Comparison of ENCODE assay signal across 13 cellular contexts in genomic region chrX:15310117-15310516, GRCh38. TPM values are rescaled to one million over a fixed set of nuclear protein-coding genes. Genes with fewer than 3 reads are reported as not detected.
DNase-seq lines count a peak whose midpoint lies in the region; TF ChIP-seq lines count a peak whose summit lies in the region.
"Had no signal": no experiment of that assay in that cellular context is flagged by ENCODE, and none has a peak within 500 bp of the region (broad histone marks: within the 10 kb centered on the region; RNA-seq: fewer than 3 reads in every experiment).

No MANE protein-coding gene starts in this region.

- H3K4me3 Mint-ChIP-seq in neural progenitor cell = no peak overlapping the region
- H3K4me3 Mint-ChIP-seq: activated naive CD8-positive, alpha-beta T cell treated with anti-CD3 and anti-CD28 coated beads for 36 hours had no signal

- H3K9ac ChIP-seq in neural progenitor cell = no peak overlapping the region

- no peak for TF ChIP-seq CTCF in epithelial cell of esophagus (IDR thresholded peaks at IDR 0.05; ENCODE audit: insufficient read depth, low read depth, low read length, missing control alignments)
- TF ChIP-seq CTCF in sigmoid colon (IDR thresholded peaks at IDR 0.05) = no peak
- no peak for TF ChIP-seq CTCF in neural progenitor cell (IDR thresholded peaks at IDR 0.05)

- TF ChIP-seq EP300 in sigmoid colon (IDR thresholded peaks at IDR 0.05) = no peak

- WGBS in sigmoid colon, 2 donors = 2 to 29% methylated on average over 3 of the region's 3 CpGs

- H3K27ac Mint-ChIP-seq in neural progenitor cell = no peak overlapping the region
- H3K27ac Mint-ChIP-seq: activated naive CD8-positive, alpha-beta T cell treated with anti-CD3 and anti-CD28 coated beads for 36 hours had no signal

- H3K4me3 ChIP-seq in epithelial cell of esophagus (ENCODE audit: low read length) = no peak overlapping the region
- no peak overlapping the region for H3K4me3 ChIP-seq in sigmoid colon
- no peak overlapping the region for H3K4me3 ChIP-seq in neural progenitor cell

- H3K36me3 Mint-ChIP-seq in neural progenitor cell = no peaks in the 10 kb centered on the region
- H3K36me3 Mint-ChIP-seq: activated naive CD8-positive, alpha-beta T cell treated with anti-CD3 and anti-CD28 coated beads for 36 hours had no signal

- H3K9me3 ChIP-seq in sigmoid colon (no peaks in the 10 kb centered on the region), neural progenitor cell (ENCODE audit: low read depth) (no peaks in the 10 kb centered on the region)
- H3K9me3 ChIP-seq: neutrophil had no signal

- H3K27me3 Mint-ChIP-seq in neural progenitor cell (ENCODE audit: insufficient read depth, low read depth) = no peaks in the 10 kb centered on the region
- H3K27me3 Mint-ChIP-seq: activated naive CD8-positive, alpha-beta T cell treated with anti-CD3 and anti-CD28 coated beads for 36 hours had no signal

- no peaks in the 10 kb centered on the region for H3K79me2 ChIP-seq in neural progenitor cell (ENCODE audit: low read depth)

- DNase-seq in DMS79 (lab: John Stamatoyannopoulos, UW) (peak; percentile 0), NCI-H2107 treated with DMSO at 0.1 percent for 48 hours (lab: John Stamatoyannopoulos, UW; ENCODE audit: unreplicated experiment) (peak; percentile 35), epithelial cell of esophagus (ENCODE audit: low read depth) (peak; percentile 15), myocyte (ENCODE audit: low read depth) (peak; percentile 57), sigmoid colon (no peak), inferior parietal cortex (ENCODE audit: extremely low spot score) (no peak), neural progenitor cell (ENCODE audit: low spot score) (no peak)
- no peak for DNase-seq in activated effector memory CD4-positive, alpha-beta T cell treated with Interleukin-2 at 50 U/mL for 16 hours
- DNase-seq: activated naive CD8-positive, alpha-beta T cell treated with anti-CD3 and anti-CD28 coated beads for 36 hours; GDM1; glutamatergic neuron; NCI-H524 treated with DMSO at 0.1 percent for 48 hours had no signal

- intact Hi-C loops in sigmoid colon (cut with DNase I) = no loop called here

- H3K4me1 ChIP-seq in sigmoid colon (no peaks in the 10 kb centered on the region), neural progenitor cell (no peaks in the 10 kb centered on the region)

- no peak overlapping the region for H3K4me2 ChIP-seq in neural progenitor cell

- no peaks in the 10 kb centered on the region for H3K36me3 ChIP-seq in sigmoid colon
- H3K36me3 ChIP-seq in neural progenitor cell = no peaks in the 10 kb centered on the region
- H3K36me3 ChIP-seq: neutrophil had no signal

- no peak overlapping the region for H2AFZ ChIP-seq in neural progenitor cell (replicated peaks)

- H4K20me1 ChIP-seq in neural progenitor cell (ENCODE audit: low read depth) = no peaks in the 10 kb centered on the region

- H3K9me3 Mint-ChIP-seq in neural progenitor cell = no peaks in the 10 kb centered on the region
- H3K9me3 Mint-ChIP-seq: activated naive CD8-positive, alpha-beta T cell treated with anti-CD3 and anti-CD28 coated beads for 36 hours had no signal

- H3K4me1 Mint-ChIP-seq in neural progenitor cell = no peaks in the 10 kb centered on the region
- H3K4me1 Mint-ChIP-seq: activated naive CD8-positive, alpha-beta T cell treated with anti-CD3 and anti-CD28 coated beads for 36 hours had no signal

- H3K27ac ChIP-seq in sigmoid colon (peak overlapping the region in 1 of 4 donors; percentile 20), neural progenitor cell (no peak overlapping the region)
- H3K27ac ChIP-seq: neutrophil had no signal

- no peak for TF ChIP-seq POLR2A in sigmoid colon (IDR thresholded peaks at IDR 0.05)

- H3F3A ChIP-seq in neural progenitor cell (ENCODE audit: low read depth) = no peaks in the 10 kb centered on the region

- H3K27me3 ChIP-seq in sigmoid colon (no peaks in the 10 kb centered on the region), neural progenitor cell (no peaks in the 10 kb centered on the region)
- H3K27me3 ChIP-seq: neutrophil had no signal

RNA-seq across cellular contexts. Expression of gene ASB11, which starts 5.3 kb away (rescaled TPM):
- 0.52 and 5.8 TPM in 2 replicates for total RNA-seq in myocyte
- not detected for polyA plus RNA-seq in myocyte (2012)
- not detected for total RNA-seq in sigmoid colon
- under 1 TPM in 2 of 3 donors, not detected in 1; 0.16 to 0.60 TPM for polyA plus RNA-seq in sigmoid colon
- not detected in 2 replicates for total RNA-seq in neural progenitor cell (ENCODE audit: low replicate concordance)
- total RNA-seq: activated naive CD8-positive, alpha-beta T cell treated with anti-CD3 and anti-CD28 coated beads for 36 hours had no signal

RNA-seq across cellular contexts. Expression of gene PIGA, which starts 25.2 kb away (rescaled TPM):
- total RNA-seq in myocyte (5.0 and 7.5 TPM in 2 replicates), sigmoid colon (1 to 10 TPM; 3.9 to 8.0 (median 6.1) TPM), neural progenitor cell (ENCODE audit: low replicate concordance) (17.2 and 23.9 TPM in 2 replicates)
- 2.0 TPM for polyA plus RNA-seq in myocyte (2012)
- polyA plus RNA-seq in sigmoid colon = 1 to 10 TPM; 8.0 to 9.5 (median 9.0) TPM

RNA-seq across cellular contexts. Expression of gene ASB9, which starts 40.2 kb away (rescaled TPM):
- total RNA-seq in myocyte (0.70 and 1.1 TPM in 2 replicates), sigmoid colon (1 to 10 TPM; 1.1 to 3.0 (median 2.5) TPM), neural progenitor cell (ENCODE audit: low replicate concordance) (0.77 and 1.1 TPM in 2 replicates)
- 0.13 TPM for polyA plus RNA-seq in myocyte (2012)
- polyA plus RNA-seq in sigmoid colon = 1 to 10 TPM; 1.2 to 3.7 (median 3.7) TPM

Comparison
In these comparisons a context has a peak if more than half of its experiments do, and no peak if none do; other contexts are left out.
1. DNase-seq: peak in DMS79 (single experiment), NCI-H2107 treated with DMSO at 0.1 percent for 48 hours (single experiment), epithelial cell of esophagus (single experiment) and myocyte (single experiment); none in activated effector memory CD4-positive, alpha-beta T cell treated with Interleukin-2 at 50 U/mL for 16 hours (single experiment), sigmoid colon (single experiment), inferior parietal cortex (single experiment) and neural progenitor cell (single experiment).